ENCODE assay signal across 1 cellular context in genomic region chr14:54565236-54566151, GRCh38.
TF ChIP-seq lines count a peak whose summit lies in the region.

No MANE protein-coding gene starts in this region.

TF ChIP-seq in GM12878, 131 proteins besides CTCF, POLR2A, EP300 and RAD21 (continued from another document and continues in another):
- TF ChIP-seq ATF2 (IDR thresholded peaks at IDR 0.05; ENCODE audit: low read length): 0 out of 2 replicates have a peak, but pooled peaks have one; percentile 43
- no peak for TF ChIP-seq NFXL1 (IDR thresholded peaks at IDR 0.05; ENCODE audit: borderline replicate concordance)
- peak; percentile 31; the same call in 1 of the 2 replicates for TF ChIP-seq BACH1 (IDR thresholded peaks at IDR 0.05; ENCODE audit: borderline replicate concordance)
- TF ChIP-seq BMI1 (IDR thresholded peaks at IDR 0.05; ENCODE audit: borderline replicate concordance): no peak
- TF ChIP-seq ASH2L (IDR thresholded peaks at IDR 0.05; ENCODE audit: borderline replicate concordance, low read depth): 0 out of 2 replicates have a peak, but pooled peaks have one; percentile 5
- 0 out of 2 replicates have a peak, but pooled peaks have one; percentile 15 for TF ChIP-seq NBN (IDR thresholded peaks at IDR 0.05)
- no peak for TF ChIP-seq E4F1 (IDR thresholded peaks at IDR 0.05; ENCODE audit: borderline replicate concordance, partially characterized antibody)
- TF ChIP-seq STAT3 (IDR thresholded peaks at IDR 0.05; ENCODE audit: low read depth, low read length): no peak
- TF ChIP-seq CREM (IDR thresholded peaks at IDR 0.05; ENCODE audit: low read depth): no peak
- peak; percentile 13; the same call in 1 of the 2 replicates for TF ChIP-seq SMC3 (IDR thresholded peaks at IDR 0.05; ENCODE audit: borderline replicate concordance, low read length)
- TF ChIP-seq RELA (IDR thresholded peaks at IDR 0.05; ENCODE audit: borderline replicate concordance, partially characterized antibody): no peak
- no peak for TF ChIP-seq ZZZ3 (IDR thresholded peaks at IDR 0.05; ENCODE audit: control insufficient read depth, insufficient read length, low read depth)
- no peak for TF ChIP-seq ZNF24 (IDR thresholded peaks at IDR 0.05)
- TF ChIP-seq SMAD5 (IDR thresholded peaks at IDR 0.05; ENCODE audit: low read depth): no peak
- TF ChIP-seq FOS (IDR thresholded peaks at IDR 0.05; ENCODE audit: borderline replicate concordance, extremely low read depth, insufficient read length): no peak
- TF ChIP-seq NR2F1 (conservative IDR thresholded peaks at IDR 0.05): peak; percentile 33
- no peak for TF ChIP-seq MEF2B (IDR thresholded peaks at IDR 0.05; ENCODE audit: partially characterized antibody, poor library complexity, severe bottlenecking)
- TF ChIP-seq HDGF (IDR thresholded peaks at IDR 0.05): no peak
- no peak for TF ChIP-seq ZBTB40 (IDR thresholded peaks at IDR 0.05; ENCODE audit: borderline replicate concordance)
- peak; percentile 87 for TF ChIP-seq ATF7 (IDR thresholded peaks at IDR 0.05; ENCODE audit: low read depth)
- no peak for TF ChIP-seq WRNIP1 (IDR thresholded peaks at IDR 0.05; ENCODE audit: borderline replicate concordance, low read depth, low read length)
- TF ChIP-seq RBBP5 (conservative IDR thresholded peaks at IDR 0.05): no peak
- TF ChIP-seq MTA3 (IDR thresholded peaks at IDR 0.05; ENCODE audit: borderline replicate concordance, low read length): no peak
- TF ChIP-seq MAX (IDR thresholded peaks at IDR 0.05; ENCODE audit: low read depth, low read length): no peak; the same call in 1 of the 2 replicates
- no peak for TF ChIP-seq PRDM15 (CRISPR knock-in tag; IDR thresholded peaks at IDR 0.05)
- no peak for TF ChIP-seq CBX5 (IDR thresholded peaks at IDR 0.05; ENCODE audit: low read depth)
- no peak for TF ChIP-seq CBX3 (IDR thresholded peaks at IDR 0.05; ENCODE audit: borderline replicate concordance, low read depth)
- TF ChIP-seq LARP7 (IDR thresholded peaks at IDR 0.05): 0 out of 2 replicates have a peak, but pooled peaks have one; percentile 42
- peak; percentile 28 to 33; a peak in 1 of 4 replicates for TF ChIP-seq IKZF2 (IDR thresholded peaks at IDR 0.05)
- no peak for TF ChIP-seq ZSCAN29 (IDR thresholded peaks at IDR 0.05)
- peak; percentile 15; the same call in 1 of the 2 replicates for TF ChIP-seq TCF12 (IDR thresholded peaks at IDR 0.05; ENCODE audit: low read depth, low read length)
- no peak for TF ChIP-seq EGR1 (IDR thresholded peaks at IDR 0.05; ENCODE audit: borderline replicate concordance in 1 of 2, low read depth in 2 of 2, low read length in 2 of 2)
- TF ChIP-seq ATF3 (IDR thresholded peaks at IDR 0.05; ENCODE audit: borderline replicate concordance, extremely low read depth, low read depth, low read length): no peak
- no peak for TF ChIP-seq STAT1 (conservative IDR thresholded peaks at IDR 0.05)
- TF ChIP-seq E2F4 (IDR thresholded peaks at IDR 0.05; ENCODE audit: low read depth, low read length): no peak
- 0 out of 2 replicates have a peak, but pooled peaks have one; percentile 24 for TF ChIP-seq IKZF1 (conservative IDR thresholded peaks at IDR 0.05)
- peak; percentile 61 for TF ChIP-seq HDAC6 (IDR thresholded peaks at IDR 0.05; ENCODE audit: unreplicated experiment)
- TF ChIP-seq ZNF687 (IDR thresholded peaks at IDR 0.05): no peak
- 0 out of 2 replicates have a peak, but pooled peaks have one; percentile 18 for TF ChIP-seq TAF1 (IDR thresholded peaks at IDR 0.05; ENCODE audit: borderline replicate concordance, low read depth, low read length)
- no peak for TF ChIP-seq MTA2 (IDR thresholded peaks at IDR 0.05; ENCODE audit: low read depth)
- no peak for TF ChIP-seq PBX3 (IDR thresholded peaks at IDR 0.05; ENCODE audit: insufficient replicate concordance, low read depth, low read length)
- no peak for TF ChIP-seq IRF3 (IDR thresholded peaks at IDR 0.05)
- 0 out of 2 replicates have a peak, but pooled peaks have one; percentile 19 for TF ChIP-seq DPF2 (IDR thresholded peaks at IDR 0.05)
